ENCODE assay signal across 18 cellular contexts in the genomic region with DNA sequence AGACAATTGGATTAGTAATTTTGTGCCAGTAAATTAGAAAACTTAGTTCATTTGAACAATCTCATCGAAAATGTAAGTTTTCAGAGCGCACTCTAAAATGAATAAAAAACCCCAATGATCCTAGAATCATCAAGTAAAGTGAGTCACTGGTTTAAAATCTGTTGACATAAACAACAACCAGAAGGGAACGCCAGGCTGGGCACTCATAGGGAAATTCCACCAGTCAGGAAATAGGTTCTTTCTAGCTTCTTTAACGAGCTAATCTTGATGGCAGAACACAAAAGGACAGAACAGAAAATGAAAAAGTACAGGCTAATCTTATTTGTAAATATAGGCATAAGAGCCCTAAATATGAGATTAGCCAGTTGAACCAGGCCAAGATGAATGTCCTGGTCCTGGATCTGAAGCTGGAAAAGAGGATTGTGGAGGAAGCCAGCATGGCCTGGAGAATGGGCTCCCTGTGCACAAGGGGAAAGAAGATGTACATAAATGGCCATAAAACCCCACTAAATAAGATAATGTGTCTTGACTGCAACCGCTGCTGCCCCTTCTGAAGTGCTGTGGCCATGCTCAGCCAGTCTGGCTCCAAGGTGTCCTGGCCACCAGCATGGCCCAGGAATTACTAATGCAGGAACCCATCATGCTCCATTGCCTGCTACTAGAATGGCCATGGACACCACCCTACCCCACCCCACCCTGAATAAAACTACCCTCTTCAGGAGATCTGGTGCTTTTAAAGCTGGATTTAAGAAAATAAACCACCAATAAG.
DNase-seq lines count a peak whose midpoint lies in the region; ATAC-seq and TF ChIP-seq lines count a peak whose summit lies in the region.
"Had no signal": no experiment of that assay in that cellular context is flagged by ENCODE, and none has a peak within 500 bp of the region (broad histone marks: within the 10 kb centered on the region; RNA-seq: fewer than 3 reads in every experiment).

No MANE protein-coding gene starts in this region.

- H3K4me1 Mint-ChIP-seq in T-helper 2 cell treated with Interferon-gamma antibody and Interleukin-4, amounts not matched to agents 5 μg/mL and 100 μg/mL, for 36 hours (ENCODE audit: low read depth), result peaks cover 22% of the 10 kb centered on the region
- H3K4me1 Mint-ChIP-seq in stimulated activated naive B cell treated with anti-CD40 and anti-IgM and Interleukin-4, amounts not matched to agents 10 μg/mL and 1 μg/mL and 100 μg/mL, for 72 hours, result peaks cover 39 to 62% of the 10 kb centered on the region in 2 donors

- H3K4me3 Mint-ChIP-seq in T-helper 2 cell treated with Interferon-gamma antibody and Interleukin-4, amounts not matched to agents 5 μg/mL and 100 μg/mL, for 36 hours, result no peak overlapping the region
- peak overlapping the region; percentile 13 to 75 for H3K4me3 Mint-ChIP-seq in stimulated activated naive B cell treated with anti-CD40 and anti-IgM and Interleukin-4, amounts not matched to agents 10 μg/mL and 1 μg/mL and 100 μg/mL, for 72 hours
- H3K4me3 Mint-ChIP-seq: activated CD4-positive, alpha-beta T cell treated with anti-CD3 and anti-CD28 coated beads, Interleukin-2, amount 10 ng/mL, durations not matched to agents 24 days and 14 days; activated T-helper 17 cell treated with anti-CD3 and anti-CD28 coated beads, Interleukin-2, amount 50 U/mL, for 72 hours; T-helper 17 cell had no signal

- no peak for TF ChIP-seq CTCF in omental fat pad (IDR thresholded peaks at IDR 0.05)

- peaks cover 4% of the 10 kb centered on the region for H3K27me3 Mint-ChIP-seq in T-helper 2 cell treated with Interferon-gamma antibody and Interleukin-4, amounts not matched to agents 5 μg/mL and 100 μg/mL, for 36 hours (ENCODE audit: low read depth)
- H3K27me3 Mint-ChIP-seq in stimulated activated naive B cell treated with anti-CD40 and anti-IgM and Interleukin-4, amounts not matched to agents 10 μg/mL and 1 μg/mL and 100 μg/mL, for 72 hours, result no peaks in the 10 kb centered on the region
- H3K27me3 Mint-ChIP-seq: activated CD4-positive, alpha-beta T cell treated with anti-CD3 and anti-CD28 coated beads, Interleukin-2, amount 10 ng/mL, durations not matched to agents 24 days and 14 days; activated T-helper 17 cell treated with anti-CD3 and anti-CD28 coated beads, Interleukin-2, amount 50 U/mL, for 72 hours; T-helper 17 cell had no signal

- ATAC-seq in stimulated activated naive B cell treated with anti-CD40 and anti-IgM and Interleukin-4, amounts not matched to agents 10 μg/mL and 1 μg/mL and 100 μg/mL, for 72 hours (replicated peaks), result no peak
- ATAC-seq in omental fat pad (ENCODE audit: low FRiP score), result no peak
- ATAC-seq: activated T-helper 17 cell treated with anti-CD3 and anti-CD28 coated beads, Interleukin-2, amount 50 U/mL, for 72 hours; sciatic nerve; T-helper 17 cell had no signal

- no peak for DNase-seq in T-helper 2 cell treated with Interferon-gamma antibody and Interleukin-4, amounts not matched to agents 5 μg/mL and 100 μg/mL, for 36 hours (ENCODE audit: low spot score)
- DNase-seq in T-helper 2 cell, result no peak
- peak; percentile 40 for DNase-seq in astrocyte of the hippocampus (ENCODE audit: low read depth, low spot score)
- peak; percentile 42 for DNase-seq in kidney tubule cell (ENCODE audit: low spot score)
- DNase-seq in stimulated activated naive B cell treated with anti-CD40 and anti-IgM and Interleukin-4, amounts not matched to agents 10 μg/mL and 1 μg/mL and 100 μg/mL, for 72 hours, result no peak
- no peak for DNase-seq in omental fat pad (ENCODE audit: low spot score)
- no peak for DNase-seq in effector CD8-positive, alpha-beta T cell (lab: John Stamatoyannopoulos, UW)
- no peak for DNase-seq in inferior parietal cortex (ENCODE audit: extremely low spot score)
- DNase-seq: 8988T; activated CD4-positive, alpha-beta T cell treated with anti-CD3 and anti-CD28 coated beads, Interleukin-2, amount 10 ng/mL, durations not matched to agents 24 days and 14 days; DMS79; erythroblast; MM.1S; NCI-H226; OCI-M1; T-helper 17 cell had no signal

- peak overlapping the region; percentile 58 for H3K27ac Mint-ChIP-seq in T-helper 2 cell treated with Interferon-gamma antibody and Interleukin-4, amounts not matched to agents 5 μg/mL and 100 μg/mL, for 36 hours
- H3K27ac Mint-ChIP-seq in stimulated activated naive B cell treated with anti-CD40 and anti-IgM and Interleukin-4, amounts not matched to agents 10 μg/mL and 1 μg/mL and 100 μg/mL, for 72 hours, result peak overlapping the region; percentile 93
- H3K27ac Mint-ChIP-seq: activated T-helper 17 cell treated with anti-CD3 and anti-CD28 coated beads, Interleukin-2, amount 50 U/mL, for 72 hours; T-helper 17 cell had no signal

- peaks cover 13% of the 10 kb centered on the region for H3K9me3 Mint-ChIP-seq in T-helper 2 cell treated with Interferon-gamma antibody and Interleukin-4, amounts not matched to agents 5 μg/mL and 100 μg/mL, for 36 hours
- H3K9me3 Mint-ChIP-seq in stimulated activated naive B cell treated with anti-CD40 and anti-IgM and Interleukin-4, amounts not matched to agents 10 μg/mL and 1 μg/mL and 100 μg/mL, for 72 hours, result peaks cover 7% of the 10 kb centered on the region in 2 donors

- peaks cover 9% of the 10 kb centered on the region for H3K36me3 Mint-ChIP-seq in T-helper 2 cell treated with Interferon-gamma antibody and Interleukin-4, amounts not matched to agents 5 μg/mL and 100 μg/mL, for 36 hours (ENCODE audit: low read depth)
- peaks cover 53 to 68% of the 10 kb centered on the region in 2 donors for H3K36me3 Mint-ChIP-seq in stimulated activated naive B cell treated with anti-CD40 and anti-IgM and Interleukin-4, amounts not matched to agents 10 μg/mL and 1 μg/mL and 100 μg/mL, for 72 hours

Comparison
In these comparisons a context has a peak if more than half of its experiments do, and no peak if none do; other contexts are left out.
1. DNase-seq: peak in astrocyte of the hippocampus (single experiment) and kidney tubule cell (single experiment); none in T-helper 2 cell treated with Interferon-gamma antibody and Interleukin-4, amounts not matched to agents 5 μg/mL and 100 μg/mL, for 36 hours (single experiment), T-helper 2 cell (0 of 5), stimulated activated naive B cell treated with anti-CD40 and anti-IgM and Interleukin-4, amounts not matched to agents 10 μg/mL and 1 μg/mL and 100 μg/mL, for 72 hours (single experiment), omental fat pad (single experiment), effector CD8-positive, alpha-beta T cell (single experiment) and inferior parietal cortex (single experiment).